Comparison of ENCODE assay signal across 16 cellular contexts in the genomic region with DNA sequence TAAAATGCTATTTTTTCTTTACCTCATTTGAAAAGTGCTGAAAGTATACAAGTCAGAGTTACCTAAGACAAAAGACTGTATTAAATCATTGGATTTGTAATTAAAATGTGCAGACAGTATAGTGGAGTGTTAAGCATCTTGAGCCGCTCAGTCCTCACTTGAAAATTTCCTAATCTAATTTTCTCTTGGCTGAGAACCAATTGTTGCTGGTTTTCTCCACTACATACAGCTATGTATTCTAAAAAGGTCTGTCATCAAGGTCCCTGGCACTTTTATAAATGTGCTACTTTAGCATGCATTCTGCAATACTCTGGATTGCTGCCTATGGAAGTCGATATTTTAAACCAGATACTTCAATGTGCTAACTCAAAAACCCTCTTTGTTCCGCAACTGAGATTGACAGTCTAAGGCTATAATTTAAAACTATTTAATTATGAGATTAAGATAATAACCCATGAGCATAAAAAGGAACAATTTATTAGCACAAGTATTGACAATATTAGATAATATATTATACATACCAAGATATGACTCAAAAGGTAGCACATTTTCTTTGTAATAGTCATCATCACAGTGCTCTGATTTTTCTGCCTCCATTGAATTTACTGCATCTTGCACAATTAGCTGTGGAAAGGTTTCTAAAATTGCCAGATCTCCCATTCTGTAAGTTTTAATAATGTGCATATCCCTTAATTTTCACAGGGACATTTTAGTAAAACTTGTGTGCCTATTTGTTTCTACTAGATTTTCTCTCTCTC.
"Had no signal": no experiment of that assay in that cellular context is flagged by ENCODE, and none has a peak within 500 bp of the region (broad histone marks: within the 10 kb centered on the region; RNA-seq: fewer than 3 reads in every experiment).

No MANE protein-coding gene starts in this region.

- H3K36me3 ChIP-seq: left lung, neural progenitor cell, suprapubic skin had no signal

- H3K9ac ChIP-seq: neural progenitor cell had no signal

- H2AFZ ChIP-seq: neural progenitor cell had no signal

- H3K4me1 ChIP-seq: left lung, suprapubic skin had no signal

- H3K4me3 ChIP-seq: dorsolateral prefrontal cortex, left lung, neural progenitor cell, suprapubic skin had no signal

- FAIRE-seq: keratinocyte had no signal

- H3K9me3 ChIP-seq: left lung, suprapubic skin had no signal

- DNase-seq: activated B cell treated with CpG ODN at 0.5 μM for 24 hours; activated CD4-positive, alpha-beta T cell treated with anti-CD3 and anti-CD28 coated beads for 48 hours; activated CD8-positive, alpha-beta memory T cell treated with anti-CD3 and anti-CD28 coated beads, Interleukin-2, amount 50 U/mL, for 48 hours; activated gamma-delta T cell; activated naive CD8-positive, alpha-beta T cell treated with anti-CD3 and anti-CD28 coated beads for 36 hours; activated T-cell treated with anti-CD3 and anti-CD28 coated beads, Interleukin-2, amount 50 U/mL, for 72 hours; anterior cingulate cortex; dorsolateral prefrontal cortex; endodermal cell; left lung; naive B cell had no signal

- H3K4me3 Mint-ChIP-seq: activated B cell treated with CpG ODN at 0.5 μM for 24 hours; activated naive CD8-positive, alpha-beta T cell treated with anti-CD3 and anti-CD28 coated beads for 36 hours; activated T-cell treated with anti-CD3 and anti-CD28 coated beads, Interleukin-2, amount 50 U/mL, for 72 hours; endodermal cell; naive B cell; neural progenitor cell; stimulated activated naive CD8-positive, alpha-beta T cell treated with anti-CD3 and anti-CD28 coated beads, Interleukin-15, Interleukin-2, amounts not matched to agents 100 ng/mL and 50 ng/mL, for 24 hours had no signal

- ATAC-seq: activated T-cell treated with anti-CD3 and anti-CD28 coated beads, Interleukin-2, amount 50 U/mL, for 72 hours; left lung; sciatic nerve had no signal

- H3K27me3 Mint-ChIP-seq: activated B cell treated with CpG ODN at 0.5 μM for 24 hours; activated naive CD8-positive, alpha-beta T cell treated with anti-CD3 and anti-CD28 coated beads for 36 hours; naive B cell; stimulated activated naive CD8-positive, alpha-beta T cell treated with anti-CD3 and anti-CD28 coated beads, Interleukin-15, Interleukin-2, amounts not matched to agents 100 ng/mL and 50 ng/mL, for 24 hours had no signal

- H3K4me2 ChIP-seq: neural progenitor cell had no signal

- H3K27me3 ChIP-seq: dorsolateral prefrontal cortex, left lung, neural progenitor cell, suprapubic skin had no signal

- H3K4me1 Mint-ChIP-seq: activated B cell treated with CpG ODN at 0.5 μM for 24 hours; activated naive CD8-positive, alpha-beta T cell treated with anti-CD3 and anti-CD28 coated beads for 36 hours; naive B cell had no signal

- H3K27ac Mint-ChIP-seq: activated B cell treated with CpG ODN at 0.5 μM for 24 hours; activated naive CD8-positive, alpha-beta T cell treated with anti-CD3 and anti-CD28 coated beads for 36 hours; activated T-cell treated with anti-CD3 and anti-CD28 coated beads, Interleukin-2, amount 50 U/mL, for 72 hours; endodermal cell; naive B cell; neural progenitor cell; stimulated activated naive CD8-positive, alpha-beta T cell treated with anti-CD3 and anti-CD28 coated beads, Interleukin-15, Interleukin-2, amounts not matched to agents 100 ng/mL and 50 ng/mL, for 24 hours had no signal

- H3K27ac ChIP-seq: dorsolateral prefrontal cortex, left lung, neural progenitor cell, suprapubic skin had no signal

- H3K36me3 Mint-ChIP-seq: activated naive CD8-positive, alpha-beta T cell treated with anti-CD3 and anti-CD28 coated beads for 36 hours; naive B cell had no signal

- H3K9me3 Mint-ChIP-seq: endodermal cell, neural progenitor cell had no signal
